In genomic region chr16:85916141-85916890, GRCh38 we compare ENCODE assay signal across 13 cellular contexts. TPM values are rescaled to one million over a fixed set of nuclear protein-coding genes. Genes with fewer than 3 reads are reported as not detected.
DNase-seq lines count a peak whose midpoint lies in the region; ATAC-seq and TF ChIP-seq lines count a peak whose summit lies in the region.
"Had no signal": no experiment of that assay in that cellular context is flagged by ENCODE, and none has a peak within 500 bp of the region (broad histone marks: within the 10 kb centered on the region; RNA-seq: fewer than 3 reads in every experiment).

No MANE protein-coding gene starts in this region.

- no peak for TF ChIP-seq POLR2A in stomach (IDR thresholded peaks at IDR 0.05)

- TF ChIP-seq CTCF in activated B cell treated with CpG ODN at 0.5 μM for 24 hours (IDR thresholded peaks at IDR 0.05) (no peak), left ventricle myocardium inferior (IDR thresholded peaks at IDR 0.05; ENCODE audit: borderline replicate concordance) (no peak), stomach (IDR thresholded peaks at IDR 0.05) (no peak)

- H3K4me1 ChIP-seq in left ventricle myocardium inferior, result peaks cover 11% of the 10 kb centered on the region
- H3K4me1 ChIP-seq in stomach, result peaks cover 4 to 48% (median 27%) of the 10 kb centered on the region in 4 donors

- peak overlapping the region; percentile 67 for H3K27ac Mint-ChIP-seq in activated CD4-positive, alpha-beta T cell treated with anti-CD3 and anti-CD28 coated beads, Interleukin-2, amount 10 ng/mL, durations not matched to agents 24 days and 14 days
- peak overlapping the region; percentile 97 for H3K27ac Mint-ChIP-seq in activated B cell treated with CpG ODN at 0.5 μM for 24 hours

- H3K4me3 ChIP-seq in left ventricle myocardium inferior (no peak overlapping the region), stomach (no peak overlapping the region)
- H3K4me3 ChIP-seq: tibial nerve had no signal

- POLR2A ChIA-PET in activated B cell treated with CpG ODN at 0.5 μM for 24 hours (lab: Charles Lee), result interaction anchor here (1.0 to 5.4 kb wide), 12 partner anchors 8 to 97 kb away, joined by 4 to 27 read pairs (median 13); partner anchors contain the start of gene IRF8

- no peak overlapping the region for H3K4me3 Mint-ChIP-seq in activated CD4-positive, alpha-beta T cell treated with anti-CD3 and anti-CD28 coated beads, Interleukin-2, amount 10 ng/mL, durations not matched to agents 24 days and 14 days
- H3K4me3 Mint-ChIP-seq in activated B cell treated with CpG ODN at 0.5 μM for 24 hours, result peak overlapping the region; percentile 16

- H3K27me3 Mint-ChIP-seq in activated CD4-positive, alpha-beta T cell treated with anti-CD3 and anti-CD28 coated beads, Interleukin-2, amount 10 ng/mL, durations not matched to agents 24 days and 14 days, result no peaks in the 10 kb centered on the region
- no peaks in the 10 kb centered on the region for H3K27me3 Mint-ChIP-seq in activated B cell treated with CpG ODN at 0.5 μM for 24 hours

- intact Hi-C loops in activated CD4-positive, alpha-beta T cell treated with anti-CD3 and anti-CD28 coated beads, Interleukin-2, amount 10 ng/mL, durations not matched to agents 24 days and 14 days (cut with micrococcal nuclease), result loop anchor here (2.0 kb wide), 1 partner anchor 14 kb away; no protein-coding TSS in a partner anchor
- intact Hi-C loops in activated B cell treated with CpG ODN at 0.5 μM for 24 hours (cut with micrococcal nuclease), result loop anchor here (5.0 kb wide), 2 partner anchors 51 to 71 kb away; no protein-coding TSS in a partner anchor
- intact Hi-C loops in left ventricle myocardium inferior (cut with micrococcal nuclease), result no loop called here
- intact Hi-C loops in stomach (cut with DNase I; ENCODE audit: low total_unique reads), result no loop called here

- no peaks in the 10 kb centered on the region for H3K36me3 ChIP-seq in left ventricle myocardium inferior
- H3K36me3 ChIP-seq in stomach, result peaks cover 3 to 69% (median 32%) of the 10 kb centered on the region in 4 donors

- peaks cover 3% of the 10 kb centered on the region for H3K27me3 ChIP-seq in left ventricle myocardium inferior (ENCODE audit: low read depth)
- H3K27me3 ChIP-seq in stomach, result no peaks in the 10 kb centered on the region
- H3K27me3 ChIP-seq: tibial nerve had no signal

- WGBS in stomach, 5 donors, result 38 to 60% (median 49%) methylated on average over 20 of the region's 20 CpGs

- ATAC-seq in activated B cell treated with CpG ODN at 0.5 μM for 24 hours (ENCODE audit: low read depth) (no peak), HG02642 (IDR thresholded peaks at IDR 0.05; ENCODE audit: poor library complexity, unreplicated experiment) (no peak)

- peaks cover 73% of the 10 kb centered on the region for H3K36me3 Mint-ChIP-seq in activated CD4-positive, alpha-beta T cell treated with anti-CD3 and anti-CD28 coated beads, Interleukin-2, amount 10 ng/mL, durations not matched to agents 24 days and 14 days (ENCODE audit: low read depth)
- H3K36me3 Mint-ChIP-seq in activated B cell treated with CpG ODN at 0.5 μM for 24 hours (ENCODE audit: low read depth), result peaks cover 96% of the 10 kb centered on the region

- no peak overlapping the region for H3K27ac ChIP-seq in left ventricle myocardium inferior (replicated peaks)
- peak overlapping the region; percentile 7 to 72 (median 56) for H3K27ac ChIP-seq in stomach

- TF ChIP-seq EP300 in stomach (IDR thresholded peaks at IDR 0.05), result no peak

- CTCF ChIA-PET in activated B cell treated with CpG ODN at 0.5 μM for 24 hours (lab: Charles Lee), result interaction anchor here (0.7 to 4.9 kb wide), 7 partner anchors 12 to 100 kb away, joined by 3 to 33 read pairs (median 4); no protein-coding TSS in a partner anchor

- no peaks in the 10 kb centered on the region for H3K9me3 Mint-ChIP-seq in activated CD4-positive, alpha-beta T cell treated with anti-CD3 and anti-CD28 coated beads, Interleukin-2, amount 10 ng/mL, durations not matched to agents 24 days and 14 days
- peaks cover 5% of the 10 kb centered on the region for H3K9me3 Mint-ChIP-seq in activated B cell treated with CpG ODN at 0.5 μM for 24 hours

- DNase-seq in activated CD4-positive, alpha-beta T cell treated with anti-CD3 and anti-CD28 coated beads, Interleukin-2, amount 10 ng/mL, durations not matched to agents 24 days and 14 days, result no peak
- DNase-seq in activated CD4-positive, alpha-beta T cell treated with anti-CD3 and anti-CD28 coated beads, Interleukin-2, amount 50 U/mL, for 48 hours, result no peak
- no peak for DNase-seq in activated B cell treated with CpG ODN at 0.5 μM for 24 hours
- peak; percentile 74 for DNase-seq in left ventricle myocardium inferior
- DNase-seq in stomach, result peak; percentile 92
- DNase-seq in DMS 273 (lab: John Stamatoyannopoulos, UW; ENCODE audit: unreplicated experiment), result no peak
- DNase-seq in ecto neural progenitor cell (ENCODE audit: low spot score), result no peak
- DNase-seq: activated CD8-positive, alpha-beta memory T cell treated with anti-CD3 and anti-CD28 coated beads, Interleukin-2, amount 50 U/mL, for 48 hours; effector memory CD4-positive, alpha-beta T cell; NCI-H1092 treated with DMSO at 0.1 percent for 48 hours; SHP77 treated with DMSO at 0.1 percent for 48 hours had no signal

- H3K4me1 Mint-ChIP-seq in activated CD4-positive, alpha-beta T cell treated with anti-CD3 and anti-CD28 coated beads, Interleukin-2, amount 10 ng/mL, durations not matched to agents 24 days and 14 days, result peaks cover 10% of the 10 kb centered on the region
- H3K4me1 Mint-ChIP-seq in activated B cell treated with CpG ODN at 0.5 μM for 24 hours, result peaks cover 86% of the 10 kb centered on the region

- H3K9me3 ChIP-seq in left ventricle myocardium inferior (replicated peaks) (no peaks in the 10 kb centered on the region), stomach (no peaks in the 10 kb centered on the region)
- H3K9me3 ChIP-seq: tibial nerve had no signal

RNA-seq across cellular contexts. Expression of gene IRF8, which starts 17.4 kb away (rescaled TPM):
- total RNA-seq in activated CD4-positive, alpha-beta T cell treated with anti-CD3 and anti-CD28 coated beads, Interleukin-2, amount 10 ng/mL, durations not matched to agents 24 days and 14 days, result 235 and 248 TPM in 2 replicates
- total RNA-seq in activated B cell treated with CpG ODN at 0.5 μM for 24 hours (234 and 248 TPM in 2 replicates), left ventricle myocardium inferior (2.7 TPM), stomach (10 to 100 TPM; 10.3 to 49.8 (median 20.3) TPM)
- polyA plus RNA-seq in stomach, result 1 to 10 TPM; 5.2 to 8.2 (median 7.3) TPM

Comparison
In these comparisons a context has a peak if more than half of its experiments do, and no peak if none do; other contexts are left out.
1. DNase-seq: peak in left ventricle myocardium inferior (single experiment) and stomach (single experiment); none in activated CD4-positive, alpha-beta T cell treated with anti-CD3 and anti-CD28 coated beads, Interleukin-2, amount 10 ng/mL, durations not matched to agents 24 days and 14 days (single experiment), activated CD4-positive, alpha-beta T cell treated with anti-CD3 and anti-CD28 coated beads, Interleukin-2, amount 50 U/mL, for 48 hours (0 of 2), activated B cell treated with CpG ODN at 0.5 μM for 24 hours (single experiment), DMS 273 (single experiment) and ecto neural progenitor cell (single experiment).
2. intact Hi-C loops: an anchor here in activated CD4-positive, alpha-beta T cell treated with anti-CD3 and anti-CD28 coated beads, Interleukin-2, amount 10 ng/mL, durations not matched to agents 24 days and 14 days (2.0 kb wide) and activated B cell treated with CpG ODN at 0.5 μM for 24 hours (5.0 kb wide); none called in left ventricle myocardium inferior and stomach.